ENCODE assay signal across 17 cellular contexts in the genomic region with DNA sequence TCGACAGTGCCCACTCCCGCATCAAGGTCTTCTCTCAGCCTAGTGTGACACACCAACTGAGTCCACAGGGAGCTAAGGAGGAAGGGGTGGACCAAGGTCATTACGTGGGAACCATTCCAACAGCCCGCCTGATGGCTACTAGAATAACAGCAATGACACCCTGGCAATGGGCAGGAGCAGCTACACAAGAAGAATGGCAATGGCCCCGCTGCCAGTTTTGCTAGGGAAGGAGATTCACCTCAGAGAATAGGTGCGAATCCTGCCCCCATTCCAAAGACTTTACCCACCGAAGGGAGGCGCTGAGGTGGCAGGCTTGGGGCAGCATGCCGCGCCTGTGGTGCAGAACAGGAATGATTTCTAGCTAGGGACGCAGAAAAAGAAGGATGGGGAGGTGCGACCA. TPM values are rescaled to one million over a fixed set of nuclear protein-coding genes. Genes with fewer than 3 reads are reported as not detected.
DNase-seq lines count a peak whose midpoint lies in the region; ATAC-seq, FAIRE-seq and TF ChIP-seq lines count a peak whose summit lies in the region.
"Had no signal": no experiment of that assay in that cellular context is flagged by ENCODE, and none has a peak within 500 bp of the region (broad histone marks: within the 10 kb centered on the region; RNA-seq: fewer than 3 reads in every experiment).

No MANE protein-coding gene starts in this region.

- no peaks in the 10 kb centered on the region for H3K9me3 ChIP-seq in left ventricle myocardium inferior (replicated peaks)
- peaks cover 8% of the 10 kb centered on the region; the same call in 1 of the 2 replicates for H3K9me3 ChIP-seq in K562 (replicated peaks; ENCODE audit: control insufficient read depth, insufficient read depth, low read depth, low read length)
- no peaks in the 10 kb centered on the region for H3K9me3 ChIP-seq in uterus

- H3K27me3 ChIP-seq in left ventricle myocardium inferior (ENCODE audit: low read depth) (peaks cover 93% of the 10 kb centered on the region), K562 (ENCODE audit: control insufficient read depth in 2 of 2, insufficient read depth in 2 of 2, low read length in 2 of 2) (no peaks in the 10 kb centered on the region), uterus (no peaks in the 10 kb centered on the region)

- peaks cover 11% of the 10 kb centered on the region for H3K36me3 Mint-ChIP-seq in mesothelial cell of epicardium
- H3K36me3 Mint-ChIP-seq: activated naive CD8-positive, alpha-beta T cell treated with anti-CD3 and anti-CD28 coated beads for 36 hours had no signal

- peak overlapping the region; percentile 95 for H3K27ac Mint-ChIP-seq in mesothelial cell of epicardium
- H3K27ac Mint-ChIP-seq: activated naive CD8-positive, alpha-beta T cell treated with anti-CD3 and anti-CD28 coated beads for 36 hours; T-helper 1 cell treated with Interleukin-12 subunit alpha and Interleukin-12 subunit beta and Interleukin-4 antibody, amounts not matched to agents 30 μg/mL and 1 μg/mL, for 36 hours had no signal

- no peaks in the 10 kb centered on the region for H3K9me3 Mint-ChIP-seq in mesothelial cell of epicardium
- H3K9me3 Mint-ChIP-seq: activated naive CD8-positive, alpha-beta T cell treated with anti-CD3 and anti-CD28 coated beads for 36 hours; T-helper 1 cell treated with Interleukin-12 subunit alpha and Interleukin-12 subunit beta and Interleukin-4 antibody, amounts not matched to agents 30 μg/mL and 1 μg/mL, for 36 hours had no signal

- intact Hi-C loops in left ventricle myocardium inferior (cut with micrococcal nuclease) (no loop called here), left cardiac atrium (cut with DNase I) (loop anchor here in 1 of 2 donors (10.0 kb wide), 1 partner anchor 159 kb away; a partner anchor contains a TSS), K562 (cut with micrococcal nuclease) (no loop called here), uterus (cut with DNase I; ENCODE audit: low total_unique reads) (no loop called here)

- H3K4me3 Mint-ChIP-seq in mesothelial cell of epicardium = peak overlapping the region; percentile 62
- H3K4me3 Mint-ChIP-seq: activated naive CD8-positive, alpha-beta T cell treated with anti-CD3 and anti-CD28 coated beads for 36 hours; T-helper 1 cell treated with Interleukin-12 subunit alpha and Interleukin-12 subunit beta and Interleukin-4 antibody, amounts not matched to agents 30 μg/mL and 1 μg/mL, for 36 hours had no signal

- in situ Hi-C loops in K562 (cut with MboI) (no loop called here), KBM-7 (cut with MboI; ENCODE audit: low pct_unique_long_range_greater_than_20kb, low sequenced_read_pairs) (no loop called here)

- DNase-seq in left ventricle myocardium inferior (no peak), left cardiac atrium (no peak), K562 (ENCODE audit: extremely low read depth in 1 of 4, low spot score in 3 of 4) (no peak), mesothelial cell of epicardium (ENCODE audit: low spot score in 2 of 2, unreplicated experiment in 2 of 2) (no peak), uterus (no peak), KBM-7 (no peak)
- no peak for DNase-seq in activated CD4-positive, alpha-beta T cell treated with anti-CD3 and anti-CD28 coated beads, Interleukin-2, amount 50 U/mL, for 1 hour
- DNase-seq: activated CD8-positive, alpha-beta memory T cell treated with anti-CD3 and anti-CD28 coated beads, Interleukin-2, amount 50 U/mL, for 48 hours; activated naive CD8-positive, alpha-beta T cell treated with anti-CD3 and anti-CD28 coated beads for 36 hours; Calu3; HCEC 1CT; NCI-H187 treated with DMSO at 0.1 percent for 48 hours; NCI-H446 had no signal

- peak overlapping the region; percentile 20 to 39; a peak in 2 of 4 replicates for H3K9ac ChIP-seq in K562 (ENCODE audit: insufficient read depth in 1 of 2, low read depth in 2 of 2, low read length in 2 of 2)

- no peaks in the 10 kb centered on the region for H3K36me3 ChIP-seq in left ventricle myocardium inferior
- peaks cover 80% of the 10 kb centered on the region for H3K36me3 ChIP-seq in K562 (ENCODE audit: control insufficient read depth, insufficient read depth, low read length)
- H3K36me3 ChIP-seq in uterus = no peaks in the 10 kb centered on the region

- H3K27me3 Mint-ChIP-seq in mesothelial cell of epicardium (ENCODE audit: low read depth) = peaks cover 78% of the 10 kb centered on the region

- FAIRE-seq in K562 (lab: Jason Lieb, UNC) = no peak

- ATAC-seq in left cardiac atrium (no peak), K562 (no peak), HG03520 (IDR thresholded peaks at IDR 0.05; ENCODE audit: unreplicated experiment) (no peak)

- CTCF ChIA-PET in K562 (lab: Yijun Ruan, JAX; ENCODE audit: low intra/inter-chr PET ratio) = no interaction called here

- no peak overlapping the region for H2AFZ ChIP-seq in K562 (ENCODE audit: low read depth, low read length)

- H3K4me3 ChIP-seq in left ventricle myocardium inferior = peak overlapping the region; percentile 56
- no peak overlapping the region for H3K4me3 ChIP-seq in K562
- no peak overlapping the region for H3K4me3 ChIP-seq in uterus

- H3K4me1 ChIP-seq in left ventricle myocardium inferior (peaks cover 47% of the 10 kb centered on the region), K562 (replicated peaks in 1 of 2; ENCODE audit: control insufficient read depth in 2 of 2, insufficient read depth in 2 of 2, low read length in 2 of 2) (peaks cover 38 to 54% of the 10 kb centered on the region in 2 experiments), uterus (peaks cover 9 to 14% of the 10 kb centered on the region in 2 donors)

- TF ChIP-seq POLR2A in K562 (conservative IDR thresholded peaks at IDR 0.05) = no peak
- no peak for TF ChIP-seq POLR2A in uterus (IDR thresholded peaks at IDR 0.05)

- 88% methylated on average over 11 of the region's 12 CpGs for WGBS in K562 (ENCODE audit: insufficient coverage, low coverage, missing lambda C conversion rate)

- H3K79me2 ChIP-seq in K562 (ENCODE audit: control insufficient read depth, insufficient read depth, low read length) = peaks cover 89% of the 10 kb centered on the region

- no TSS peak for BruUV-seq in K562 (replicated peaks; lab: Mats Ljungman, UMichigan)

- H4K20me1 ChIP-seq in K562 (replicated peaks; ENCODE audit: control insufficient read depth, insufficient read depth, low read length) = no peaks in the 10 kb centered on the region

- POLR2A ChIA-PET in K562 (lab: Yijun Ruan, JAX) = interaction anchor here (1.6 kb wide), 1 partner anchor 22 kb away, joined by 3 read pairs; no protein-coding TSS in a partner anchor

- H3K27ac ChIP-seq in left ventricle myocardium inferior (replicated peaks) (peak overlapping the region; percentile 63), K562 (ENCODE audit: extremely low read depth, low read depth, low read length) (peak overlapping the region; percentile 65), uterus (peak overlapping the region; percentile 98 to 99)

- no peak for TF ChIP-seq EP300 in K562 (IDR thresholded peaks at IDR 0.05; ENCODE audit: low read length)

- H3K9me1 ChIP-seq in K562 (ENCODE audit: control insufficient read depth, insufficient read depth, low read length) = no peaks in the 10 kb centered on the region

- TF ChIP-seq RAD21 in K562 (CRISPR knock-in tag; conservative IDR thresholded peaks at IDR 0.05 in 1 of 2, IDR thresholded peaks at IDR 0.05 in 1 of 2) = no peak

- TF ChIP-seq CTCF in left ventricle myocardium inferior (IDR thresholded peaks at IDR 0.05; ENCODE audit: borderline replicate concordance) (no peak), K562 (IDR thresholded peaks at IDR 0.05 in 2 of 3, conservative IDR thresholded peaks at IDR 0.05 in 1 of 3; ENCODE audit: insufficient read depth in 2 of 3, low read depth in 1 of 3, low read length in 3 of 3) (no peak), mesothelial cell of epicardium (IDR thresholded peaks at IDR 0.05; ENCODE audit: unreplicated experiment) (no peak), uterus (IDR thresholded peaks at IDR 0.05) (no peak)

- 0 out of 2 replicates have a peak overlapping the region, but pooled peaks have one; percentile 6 for H3K4me2 ChIP-seq in K562 (ENCODE audit: insufficient read depth, low read length)

- peaks cover 89% of the 10 kb centered on the region for H3K4me1 Mint-ChIP-seq in mesothelial cell of epicardium

TF ChIP-seq in K562, 482 proteins besides CTCF, POLR2A, EP300 and RAD21 (continues in another document):
- TF ChIP-seq TAF1 (IDR thresholded peaks at IDR 0.05; ENCODE audit: control insufficient read depth, extremely low read depth, insufficient read depth, low read length, severe bottlenecking) = no peak
- TF ChIP-seq ZNF174 (CRISPR knock-in tag; IDR thresholded peaks at IDR 0.05) = no peak
- no peak for TF ChIP-seq ESRRA (IDR thresholded peaks at IDR 0.05; ENCODE audit: borderline replicate concordance, low read depth)
- no peak for TF ChIP-seq ILK (tag; IDR thresholded peaks at IDR 0.05; ENCODE audit: borderline replicate concordance, low read depth)
- no peak for TF ChIP-seq SMAD2 (IDR thresholded peaks at IDR 0.05; ENCODE audit: low read depth, low read length)

RNA-seq across cellular contexts. Expression of a gene that starts 9.1 kb away (rescaled TPM):
- total RNA-seq in left ventricle myocardium inferior (2.0 TPM), left cardiac atrium (1 to 10 TPM; 4.2 to 4.5 TPM), K562 (2014; rRNA removed) (21.3 and 24.3 TPM in 2 replicates), K562 (2014; rRNA removed; fragmentation: Illumina TruSeq; extraction: Trizol) (18.3 and 19.7 TPM in 2 replicates), K562 (2015; rRNA removed; fragmentation: Illumina TruSeq; extraction: Trizol) (19.4 and 20.2 TPM in 2 replicates), K562 (2021) (27.1 and 29.3 TPM in 2 replicates), mesothelial cell of epicardium (122 to 131 TPM (median 125 TPM) in 3 replicates), uterus (100 to 1,000 TPM in 1 of 4 donors, 10 to 100 TPM in 3; 51.2 to 125 (median 53.6) TPM)
- total RNA-seq in K562 (2011; cell fraction: chromatin; rRNA removed; ENCODE audit: low replicate concordance) = 41.5 and 41.9 TPM in 2 replicates
- 28.6 and 32.5 TPM in 2 replicates for total RNA-seq in K562 (2011; cell fraction: nucleolus; rRNA removed)
- 31.4 and 35.9 TPM in 2 replicates for total RNA-seq in K562 (2011; cell fraction: nucleoplasm; rRNA removed)
- polyA plus RNA-seq in K562 (2011; rRNA removed) (19.0 and 24.9 TPM in 2 replicates), K562 (2014; fragmentation: Illumina TruSeq; extraction: Trizol) (32.8 and 33.8 TPM in 2 replicates), K562 (2014; fragmentation: Nextera tagmentation; extraction: Ambion mirVana) (1 to 10 TPM; 7.1 to 7.7 TPM), K562 (2014; rRNA removed) (19.9 and 20.0 TPM in 2 replicates)
- polyA plus RNA-seq in K562 (2011; cell fraction: cytosol; rRNA removed) = 20.1 and 41.9 TPM in 2 replicates
- polyA plus RNA-seq in K562 (2011; cell fraction: nucleus; rRNA removed) = 31.6 and 45.8 TPM in 2 replicates
- 30.5 and 31.1 TPM in 2 replicates for polyA plus RNA-seq in K562 (2012)
- polyA minus RNA-seq in K562 (2011; rRNA and poly(A)+ RNA removed) = 24.1 and 25.5 TPM in 2 replicates
- polyA minus RNA-seq in K562 (2011; cell fraction: cytosol; rRNA and poly(A)+ RNA removed) = 34.2 and 39.8 TPM in 2 replicates
- 21.9 and 22.5 TPM in 2 replicates for polyA minus RNA-seq in K562 (2011; cell fraction: nucleus; rRNA and poly(A)+ RNA removed)
- total RNA-seq: activated naive CD8-positive, alpha-beta T cell treated with anti-CD3 and anti-CD28 coated beads for 36 hours; bronchial epithelial cell; Calu3; temporal lobe had no signal
